In the genomic region with DNA sequence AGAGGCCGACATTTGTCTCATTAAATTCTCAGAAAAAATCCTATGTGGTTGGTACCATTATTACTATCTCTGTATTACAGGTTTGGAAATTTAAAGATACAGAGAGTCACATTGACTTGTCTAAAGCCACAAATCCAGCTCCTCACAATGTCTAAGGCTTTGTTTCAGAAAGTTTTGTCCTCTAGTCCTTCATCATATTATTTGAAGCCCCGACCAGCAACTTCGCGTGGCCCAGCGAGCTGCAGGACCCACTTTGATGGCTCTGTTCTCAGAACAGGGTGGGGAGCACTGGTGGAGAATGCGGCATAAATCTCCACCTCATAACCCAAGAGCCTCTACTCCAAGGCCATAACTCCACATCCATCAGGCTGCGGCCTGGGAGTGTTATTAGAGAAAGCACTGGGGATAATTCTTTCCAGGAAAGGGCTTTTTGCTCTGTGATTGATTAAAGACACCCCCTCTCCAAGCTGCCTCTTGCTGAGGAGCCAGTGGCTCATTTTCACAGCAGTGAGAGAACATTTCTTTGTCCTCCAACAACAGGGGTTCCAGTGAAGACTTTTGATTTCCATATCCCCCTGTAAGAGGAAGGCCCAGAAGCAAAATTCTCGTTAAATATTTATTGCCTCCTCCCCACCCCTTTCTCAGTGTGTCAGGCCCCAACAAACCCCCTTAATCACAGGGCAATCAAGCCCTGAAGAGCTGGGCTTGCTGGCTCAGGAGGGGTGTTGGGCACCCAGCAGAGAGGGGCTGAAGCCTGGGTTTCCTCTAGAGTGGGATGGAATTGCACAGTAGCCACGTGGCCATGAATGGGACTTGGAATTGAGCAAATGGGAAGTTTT, we compare ENCODE assay signal across 19 cellular contexts.
"Had no signal": no experiment of that assay in that cellular context is flagged by ENCODE, and none has a peak within 500 bp of the region (broad histone marks: within the 10 kb centered on the region; RNA-seq: fewer than 3 reads in every experiment).

No MANE protein-coding gene starts in this region.

- H3K4me3 Mint-ChIP-seq: activated B cell treated with CpG ODN at 0.5 μM for 24 hours; activated CD4-positive, alpha-beta T cell treated with anti-CD3 and anti-CD28 coated beads, Interleukin-2, amount 10 ng/mL, durations not matched to agents 24 days and 14 days; activated naive CD8-positive, alpha-beta T cell treated with anti-CD3 and anti-CD28 coated beads for 36 hours; brain; nephron; stimulated activated naive CD8-positive, alpha-beta T cell treated with anti-CD3 and anti-CD28 coated beads, Interleukin-15, Interleukin-2, amounts not matched to agents 100 ng/mL and 50 ng/mL, for 24 hours had no signal

- H3K27ac Mint-ChIP-seq: activated B cell treated with CpG ODN at 0.5 μM for 24 hours; activated CD4-positive, alpha-beta T cell treated with anti-CD3 and anti-CD28 coated beads, Interleukin-2, amount 10 ng/mL, durations not matched to agents 24 days and 14 days; activated naive CD8-positive, alpha-beta T cell treated with anti-CD3 and anti-CD28 coated beads for 36 hours; stimulated activated naive CD8-positive, alpha-beta T cell treated with anti-CD3 and anti-CD28 coated beads, Interleukin-15, Interleukin-2, amounts not matched to agents 100 ng/mL and 50 ng/mL, for 24 hours had no signal

- H3K27ac ChIP-seq: colonic mucosa, pancreas, spleen, suprapubic skin had no signal

- H3K4me3 ChIP-seq: colonic mucosa, pancreas, spleen, suprapubic skin had no signal

- H3K27me3 ChIP-seq: colonic mucosa, pancreas, spleen, suprapubic skin had no signal

- H3K4me1 Mint-ChIP-seq: activated B cell treated with CpG ODN at 0.5 μM for 24 hours; activated CD4-positive, alpha-beta T cell treated with anti-CD3 and anti-CD28 coated beads, Interleukin-2, amount 10 ng/mL, durations not matched to agents 24 days and 14 days; activated naive CD8-positive, alpha-beta T cell treated with anti-CD3 and anti-CD28 coated beads for 36 hours; brain; nephron had no signal

- DNase-seq: activated B cell treated with CpG ODN at 0.5 μM for 24 hours; activated CD4-positive, alpha-beta T cell treated with anti-CD3 and anti-CD28 coated beads, Interleukin-2, amount 10 ng/mL, durations not matched to agents 24 days and 14 days; activated naive CD8-positive, alpha-beta T cell treated with anti-CD3 and anti-CD28 coated beads for 36 hours; amygdala; central memory CD4-positive, alpha-beta T cell; colonic mucosa; effector CD4-positive, alpha-beta T cell; foreskin melanocyte; head of caudate nucleus; mesenchymal stem cell; pancreas; spleen; T-helper 2 cell; trophoblast cell had no signal

- ATAC-seq: pancreas, sciatic nerve had no signal

- H3K9me3 ChIP-seq: colonic mucosa, pancreas, suprapubic skin had no signal

- H3K36me3 Mint-ChIP-seq: activated naive CD8-positive, alpha-beta T cell treated with anti-CD3 and anti-CD28 coated beads for 36 hours; brain had no signal

- H3K4me1 ChIP-seq: colonic mucosa, pancreas, suprapubic skin had no signal

- H3K27me3 Mint-ChIP-seq: activated B cell treated with CpG ODN at 0.5 μM for 24 hours; activated CD4-positive, alpha-beta T cell treated with anti-CD3 and anti-CD28 coated beads, Interleukin-2, amount 10 ng/mL, durations not matched to agents 24 days and 14 days; activated naive CD8-positive, alpha-beta T cell treated with anti-CD3 and anti-CD28 coated beads for 36 hours; brain; stimulated activated naive CD8-positive, alpha-beta T cell treated with anti-CD3 and anti-CD28 coated beads, Interleukin-15, Interleukin-2, amounts not matched to agents 100 ng/mL and 50 ng/mL, for 24 hours had no signal

- H3K36me3 ChIP-seq: colonic mucosa, pancreas, spleen, suprapubic skin had no signal
